10 cellular contexts compared by ENCODE assay signal in the genomic region with DNA sequence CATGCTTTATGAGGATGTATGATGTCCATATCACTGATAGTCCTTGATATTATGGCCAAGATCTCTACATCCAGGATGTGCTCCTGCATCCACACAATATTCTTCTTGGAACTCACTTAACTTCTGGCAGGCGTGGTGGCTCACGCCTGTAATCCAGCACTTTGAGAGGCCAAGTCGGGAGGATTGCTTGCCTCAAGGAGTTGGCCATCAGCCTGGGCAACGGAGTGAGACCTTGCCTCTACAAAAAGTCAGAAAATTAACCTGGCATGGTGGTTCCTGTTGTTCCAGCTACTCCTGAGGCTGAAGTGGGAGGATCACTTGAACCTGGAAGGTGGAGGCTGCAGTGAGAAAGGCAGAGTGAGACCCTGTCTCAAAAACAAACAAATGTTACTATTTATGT. TPM values are rescaled to one million over a fixed set of nuclear protein-coding genes. Genes with fewer than 3 reads are reported as not detected.
A peak's percentile ranks its signal among the peaks of the same experiment; 100 is the strongest.
DNase-seq lines count a peak whose midpoint lies in the region; ATAC-seq, FAIRE-seq and TF ChIP-seq lines count a peak whose summit lies in the region.
"Had no signal": no experiment of that assay in that cellular context is flagged by ENCODE, and none has a peak within 500 bp of the region (broad histone marks: within the 10 kb centered on the region; RNA-seq: fewer than 3 reads in every experiment).

No MANE protein-coding gene starts in this region.

- H3K4me3 ChIP-seq in BE2C (ENCODE audit: low read depth, low read length) = peak overlapping the region; percentile 95; the same call in 1 of the 2 replicates

- no peaks in the 10 kb centered on the region for H3K27me3 ChIP-seq in BE2C

- POLR2A ChIA-PET in activated CD8-positive, alpha-beta T cell treated with anti-CD3 and anti-CD28 coated beads, Interleukin-2, amount 10 ng/mL, durations not matched to agents 7 days and 5 days (lab: Charles Lee) = no interaction called here

- H3K9me3 ChIP-seq in BE2C = no peaks in the 10 kb centered on the region

- FAIRE-seq in GM12892 (lab: Jason Lieb, UNC) = peak; percentile 21

- H3K9me3 Mint-ChIP-seq in activated CD8-positive, alpha-beta T cell treated with anti-CD3 and anti-CD28 coated beads, Interleukin-2, amount 10 ng/mL, durations not matched to agents 7 days and 5 days (ENCODE audit: insufficient read depth) = no peaks in the 10 kb centered on the region
- H3K9me3 Mint-ChIP-seq in memory B cell = no peaks in the 10 kb centered on the region

- H3K4me1 ChIP-seq in BE2C = peaks cover 7% of the 10 kb centered on the region

- DNase-seq in BE2C (no peak), GM12892 (ENCODE audit: insufficient read length) (no peak), memory B cell (ENCODE audit: low spot score in 2 of 2) (no peak), OCI-M1 (lab: John Stamatoyannopoulos, UW) (no peak), erythroblast (lab: John Stamatoyannopoulos, UW) (no peak), EL (no peak)
- no peak for DNase-seq in activated CD8-positive, alpha-beta T cell treated with anti-CD3 and anti-CD28 coated beads, Interleukin-2, amount 10 ng/mL, durations not matched to agents 7 days and 5 days
- DNase-seq: NCI-H1436 had no signal

- TF ChIP-seq POLR2A in GM12892 (IDR thresholded peaks at IDR 0.05; ENCODE audit: low read depth, low read length) (no peak), erythroblast (IDR thresholded peaks at IDR 0.05; ENCODE audit: low read length) (no peak), GM18505 (IDR thresholded peaks at IDR 0.05; ENCODE audit: borderline replicate concordance, extremely low read depth, insufficient read depth, insufficient read length) (no peak)

- peaks cover 31% of the 10 kb centered on the region for H3K36me3 ChIP-seq in BE2C

- peak overlapping the region; percentile 98 for H3K4me3 Mint-ChIP-seq in activated CD8-positive, alpha-beta T cell treated with anti-CD3 and anti-CD28 coated beads, Interleukin-2, amount 10 ng/mL, durations not matched to agents 7 days and 5 days
- H3K4me3 Mint-ChIP-seq in memory B cell = peak overlapping the region; percentile 2

- H3K36me3 Mint-ChIP-seq in activated CD8-positive, alpha-beta T cell treated with anti-CD3 and anti-CD28 coated beads, Interleukin-2, amount 10 ng/mL, durations not matched to agents 7 days and 5 days (ENCODE audit: low read depth) = peaks cover 56% of the 10 kb centered on the region
- peaks cover 11% of the 10 kb centered on the region for H3K36me3 Mint-ChIP-seq in memory B cell

- no peak for TF ChIP-seq CTCF in BE2C (IDR thresholded peaks at IDR 0.05; ENCODE audit: low read depth, low read length)

- H3K27me3 Mint-ChIP-seq in activated CD8-positive, alpha-beta T cell treated with anti-CD3 and anti-CD28 coated beads, Interleukin-2, amount 10 ng/mL, durations not matched to agents 7 days and 5 days (ENCODE audit: low read depth) = no peaks in the 10 kb centered on the region
- H3K27me3 Mint-ChIP-seq in memory B cell = no peaks in the 10 kb centered on the region

- peaks cover 20% of the 10 kb centered on the region for H3K4me1 Mint-ChIP-seq in activated CD8-positive, alpha-beta T cell treated with anti-CD3 and anti-CD28 coated beads, Interleukin-2, amount 10 ng/mL, durations not matched to agents 7 days and 5 days (ENCODE audit: low read depth)
- peaks cover 20% of the 10 kb centered on the region for H3K4me1 Mint-ChIP-seq in memory B cell

- peak overlapping the region; percentile 16 for H3K27ac Mint-ChIP-seq in activated CD8-positive, alpha-beta T cell treated with anti-CD3 and anti-CD28 coated beads, Interleukin-2, amount 10 ng/mL, durations not matched to agents 7 days and 5 days
- H3K27ac Mint-ChIP-seq in memory B cell = no peak overlapping the region

- CTCF ChIA-PET in activated CD8-positive, alpha-beta T cell treated with anti-CD3 and anti-CD28 coated beads, Interleukin-2, amount 10 ng/mL, durations not matched to agents 7 days and 5 days (lab: Charles Lee) = interaction anchor here (2.1 kb wide), 1 partner anchor 53 kb away, joined by 12 read pairs; the partner anchor contains the start of gene HNRNPDL

- no peak for ATAC-seq in activated CD8-positive, alpha-beta T cell treated with anti-CD3 and anti-CD28 coated beads, Interleukin-2, amount 10 ng/mL, durations not matched to agents 7 days and 5 days
- no peak for ATAC-seq in memory B cell (ENCODE audit: low read depth)
- no peak for ATAC-seq in GM18505 (IDR thresholded peaks at IDR 0.05; ENCODE audit: unreplicated experiment)
- ATAC-seq: esophagus mucosa had no signal

RNA-seq across cellular contexts. Expression of gene HNRNPD, which starts 2.3 kb away (rescaled TPM):
- 295 TPM for polyA plus RNA-seq in BE2C (2012; ENCODE audit: insufficient read depth, insufficient read length, low read depth)
- 267 TPM for polyA plus RNA-seq in GM12892 (2012; ENCODE audit: missing spikeins)
- 100 to 1,000 TPM; 405 to 406 TPM for total RNA-seq in activated CD8-positive, alpha-beta T cell treated with anti-CD3 and anti-CD28 coated beads, Interleukin-2, amount 10 ng/mL, durations not matched to agents 7 days and 5 days

RNA-seq across cellular contexts. Expression of gene HNRNPDL, which starts 54.2 kb away (rescaled TPM):
- 221 TPM for polyA plus RNA-seq in BE2C (2012; ENCODE audit: insufficient read depth, insufficient read length, low read depth)
- 275 TPM for polyA plus RNA-seq in GM12892 (2012; ENCODE audit: missing spikeins)
- 100 to 1,000 TPM; 331 TPM for total RNA-seq in activated CD8-positive, alpha-beta T cell treated with anti-CD3 and anti-CD28 coated beads, Interleukin-2, amount 10 ng/mL, durations not matched to agents 7 days and 5 days

RNA-seq across cellular contexts. Expression of gene ENOPH1, which starts 54.3 kb away (rescaled TPM):
- polyA plus RNA-seq in BE2C (2012; ENCODE audit: insufficient read depth, insufficient read length, low read depth) = 56.3 TPM
- polyA plus RNA-seq in GM12892 (2012; ENCODE audit: missing spikeins) = 53.1 TPM
- total RNA-seq in activated CD8-positive, alpha-beta T cell treated with anti-CD3 and anti-CD28 coated beads, Interleukin-2, amount 10 ng/mL, durations not matched to agents 7 days and 5 days = 10 to 100 TPM; 45.0 to 45.3 TPM
